In genomic region chr5:143515829-143516228, GRCh38 we compare ENCODE assay signal across 1 cellular context.
TF ChIP-seq lines count a peak whose summit lies in the region.

No MANE protein-coding gene starts in this region.

TF ChIP-seq in IMR-90, 13 proteins besides CTCF, POLR2A, EP300 and RAD21:
- TF ChIP-seq FOS (IDR thresholded peaks at IDR 0.05; ENCODE audit: low read depth, low read length) (no peak), CEBPB (IDR thresholded peaks at IDR 0.05; ENCODE audit: low read depth, low read length) (no peak), SMC3 (IDR thresholded peaks at IDR 0.05; ENCODE audit: low read depth, low read length) (no peak), NFE2L2 (IDR thresholded peaks at IDR 0.05; ENCODE audit: low read depth, low read length) (no peak), BHLHE40 (IDR thresholded peaks at IDR 0.05; ENCODE audit: low read depth, low read length) (no peak), RFX5 (IDR thresholded peaks at IDR 0.05; ENCODE audit: low read depth, low read length) (no peak), RCOR1 (IDR thresholded peaks at IDR 0.05; ENCODE audit: insufficient replicate concordance, low read length) (no peak), CHD1 (IDR thresholded peaks at IDR 0.05; ENCODE audit: low read depth, low read length) (no peak), MAZ (IDR thresholded peaks at IDR 0.05; ENCODE audit: borderline replicate concordance, low read depth, low read length) (no peak), MAFK (IDR thresholded peaks at IDR 0.05; ENCODE audit: low read depth, low read length) (no peak), MXI1 (IDR thresholded peaks at IDR 0.05; ENCODE audit: borderline replicate concordance, low read depth, low read length) (no peak)
- TF ChIP-seq, protein P1, sequence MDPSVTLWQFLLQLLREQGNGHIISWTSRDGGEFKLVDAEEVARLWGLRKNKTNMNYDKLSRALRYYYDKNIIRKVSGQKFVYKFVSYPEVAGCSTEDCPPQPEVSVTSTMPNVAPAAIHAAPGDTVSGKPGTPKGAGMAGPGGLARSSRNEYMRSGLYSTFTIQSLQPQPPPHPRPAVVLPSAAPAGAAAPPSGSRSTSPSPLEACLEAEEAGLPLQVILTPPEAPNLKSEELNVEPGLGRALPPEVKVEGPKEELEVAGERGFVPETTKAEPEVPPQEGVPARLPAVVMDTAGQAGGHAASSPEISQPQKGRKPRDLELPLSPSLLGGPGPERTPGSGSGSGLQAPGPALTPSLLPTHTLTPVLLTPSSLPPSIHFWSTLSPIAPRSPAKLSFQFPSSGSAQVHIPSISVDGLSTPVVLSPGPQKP (IDR thresholded peaks at IDR 0.05; ENCODE audit: borderline replicate concordance, low read depth, low read length): no peak
- TF ChIP-seq, protein P2, sequence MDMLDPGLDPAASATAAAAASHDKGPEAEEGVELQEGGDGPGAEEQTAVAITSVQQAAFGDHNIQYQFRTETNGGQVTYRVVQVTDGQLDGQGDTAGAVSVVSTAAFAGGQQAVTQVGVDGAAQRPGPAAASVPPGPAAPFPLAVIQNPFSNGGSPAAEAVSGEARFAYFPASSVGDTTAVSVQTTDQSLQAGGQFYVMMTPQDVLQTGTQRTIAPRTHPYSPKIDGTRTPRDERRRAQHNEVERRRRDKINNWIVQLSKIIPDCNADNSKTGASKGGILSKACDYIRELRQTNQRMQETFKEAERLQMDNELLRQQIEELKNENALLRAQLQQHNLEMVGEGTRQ (IDR thresholded peaks at IDR 0.05; ENCODE audit: low read depth, low read length): no peak
